Comparison of ENCODE assay signal across 8 cellular contexts in the genomic region with DNA sequence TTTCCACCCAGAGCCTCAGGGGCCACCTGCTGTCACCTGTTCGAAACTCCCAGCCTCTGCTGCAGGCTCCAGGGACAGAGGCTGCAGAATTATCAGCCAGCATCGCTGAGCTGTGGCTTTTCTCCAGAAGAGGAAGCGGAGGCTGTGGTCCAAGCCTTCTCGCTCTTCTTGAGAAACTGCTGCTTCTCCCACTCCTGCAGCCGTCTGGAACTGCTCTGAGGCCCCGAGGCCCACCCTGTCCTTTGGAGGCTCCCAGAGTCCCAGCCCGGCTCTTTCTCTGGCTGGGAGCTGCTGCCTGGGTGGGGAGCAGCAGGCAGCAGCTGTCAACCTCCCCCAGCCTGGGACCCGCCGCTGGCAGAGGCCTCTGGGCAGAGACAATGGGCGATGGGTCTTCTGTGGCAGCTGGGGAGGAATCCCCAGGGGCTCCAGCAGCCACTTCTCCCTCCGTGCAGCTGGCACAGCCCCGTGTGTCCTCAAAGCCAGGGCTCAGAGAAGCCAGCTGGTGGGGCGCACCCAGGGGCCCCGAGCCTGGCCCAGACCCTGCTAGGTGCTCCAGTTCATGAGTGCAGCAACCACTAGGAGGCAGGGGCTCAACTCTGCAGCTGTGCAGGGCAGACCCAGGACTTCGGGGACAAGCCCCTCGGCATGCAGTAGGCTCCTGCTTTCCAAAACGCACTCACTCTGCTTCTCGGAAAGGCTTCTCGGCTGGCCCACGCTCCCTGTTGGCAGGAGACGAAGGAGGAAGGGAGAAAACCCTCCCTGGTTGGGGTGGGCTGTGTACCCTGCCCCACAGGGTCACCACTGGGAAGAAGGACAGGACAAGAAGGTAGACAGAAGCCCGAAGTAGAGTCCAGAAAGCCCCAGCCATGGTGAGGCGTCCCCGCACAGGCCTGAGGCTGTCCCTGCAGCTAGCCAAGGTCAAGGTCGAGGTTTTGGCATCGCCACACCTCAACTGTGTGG. TPM values are rescaled to one million over a fixed set of nuclear protein-coding genes. Genes with fewer than 3 reads are reported as not detected.
DNase-seq lines count a peak whose midpoint lies in the region; ATAC-seq, FAIRE-seq and TF ChIP-seq lines count a peak whose summit lies in the region.

No MANE protein-coding gene starts in this region.

- peak; percentile 33 for TF ChIP-seq CTCF in cardiac muscle cell (IDR thresholded peaks at IDR 0.05; ENCODE audit: low read depth, low read length)
- TF ChIP-seq CTCF in upper lobe of right lung (IDR thresholded peaks at IDR 0.05), result no peak

- ATAC-seq in upper lobe of right lung, result peak; percentile 73
- ATAC-seq in GM19324 (IDR thresholded peaks at IDR 0.05; ENCODE audit: low FRiP score, unreplicated experiment), result no peak
- ATAC-seq in GM21367 (IDR thresholded peaks at IDR 0.05; ENCODE audit: unreplicated experiment), result no peak

- H3K27me3 ChIP-seq in cardiac muscle cell, result no peaks in the 10 kb centered on the region
- no peaks in the 10 kb centered on the region for H3K27me3 ChIP-seq in upper lobe of right lung

- no peaks in the 10 kb centered on the region for H3K9me3 ChIP-seq in cardiac muscle cell (ENCODE audit: low read depth)
- H3K9me3 ChIP-seq in upper lobe of right lung, result no peaks in the 10 kb centered on the region

- peak; percentile 60 for DNase-seq in GM12891 (ENCODE audit: insufficient read length, low spot score)
- DNase-seq in Jurkat, Clone E6-1 (ENCODE audit: low read depth, low spot score), result peak; percentile 16
- DNase-seq in SKM-1 treated with dmso at 0.1 percent for 144 hours (lab: John Stamatoyannopoulos, UW; ENCODE audit: unreplicated experiment), result peak; percentile 85
- peak in 1 of 2 donors; percentile 21 for DNase-seq in cardiac muscle cell (ENCODE audit: low read depth in 1 of 2, low spot score in 1 of 2)
- DNase-seq in upper lobe of right lung, result peak; percentile 64
- DNase-seq in LoVo (ENCODE audit: low spot score), result no peak

- no peak for TF ChIP-seq POLR2A in GM12891 (IDR thresholded peaks at IDR 0.05; ENCODE audit: low read depth, low read length)

- no peak overlapping the region for H3K27ac ChIP-seq in cardiac muscle cell
- H3K27ac ChIP-seq in upper lobe of right lung, result no peak overlapping the region

- no peaks in the 10 kb centered on the region for H3K36me3 ChIP-seq in cardiac muscle cell
- no peaks in the 10 kb centered on the region for H3K36me3 ChIP-seq in upper lobe of right lung

- no peak for FAIRE-seq in GM12891 (lab: Jason Lieb, UNC)

- intact Hi-C loops in upper lobe of right lung (cut with DNase I), result no loop called here

- H3K4me1 ChIP-seq in cardiac muscle cell (ENCODE audit: low read depth), result no peaks in the 10 kb centered on the region
- H3K4me1 ChIP-seq in upper lobe of right lung, result peaks cover 4% of the 10 kb centered on the region

- no peak overlapping the region for H3K4me3 ChIP-seq in Jurkat, Clone E6-1 (ENCODE audit: low read length)
- H3K4me3 ChIP-seq in cardiac muscle cell (no peak overlapping the region), upper lobe of right lung (no peak overlapping the region)

TF ChIP-seq in GM12891, 5 proteins besides CTCF, POLR2A, EP300 and RAD21:
- TF ChIP-seq SPI1 (IDR thresholded peaks at IDR 0.05; ENCODE audit: low read depth, low read length) (peak; percentile 62), POU2F2 (IDR thresholded peaks at IDR 0.05; ENCODE audit: low read depth, low read length) (no peak)

RNA-seq across cellular contexts. Expression of a gene that starts 49.9 kb away (rescaled TPM):
- polyA plus RNA-seq in GM12891 (2012; ENCODE audit: low read depth, missing spikeins), result 28.0 TPM
- polyA plus RNA-seq in Jurkat, Clone E6-1 (2012; ENCODE audit: insufficient read depth, insufficient read length), result 18.5 TPM
- total RNA-seq in cardiac muscle cell, result 66.3 and 79.6 TPM in 2 replicates
- 57.7 and 69.3 TPM in 2 replicates for polyA plus RNA-seq in cardiac muscle cell
- total RNA-seq in upper lobe of right lung, result 104 TPM
